Comparison of ENCODE assay signal across 8 cellular contexts in genomic region chr19:42450314-42450934, GRCh38. TPM values are rescaled to one million over a fixed set of nuclear protein-coding genes. Genes with fewer than 3 reads are reported as not detected.
A peak's percentile ranks its signal among the peaks of the same experiment; 100 is the strongest.
DNase-seq lines count a peak whose midpoint lies in the region; ATAC-seq and TF ChIP-seq lines count a peak whose summit lies in the region.

No MANE protein-coding gene starts in this region.

- H3K36me3 Mint-ChIP-seq in activated naive CD8-positive, alpha-beta T cell treated with anti-CD3 and anti-CD28 coated beads, Interleukin-2, amount 10 ng/mL, durations not matched to agents 7 days and 5 days = no peaks in the 10 kb centered on the region

- H3K27me3 ChIP-seq in prostate gland (replicated peaks; ENCODE audit: insufficient read depth) = no peaks in the 10 kb centered on the region
- no peaks in the 10 kb centered on the region for H3K27me3 ChIP-seq in uterus

- H3K27ac Mint-ChIP-seq in activated naive CD8-positive, alpha-beta T cell treated with anti-CD3 and anti-CD28 coated beads, Interleukin-2, amount 10 ng/mL, durations not matched to agents 7 days and 5 days = no peak overlapping the region

- POLR2A ChIA-PET in activated naive CD8-positive, alpha-beta T cell treated with anti-CD3 and anti-CD28 coated beads, Interleukin-2, amount 10 ng/mL, durations not matched to agents 7 days and 5 days (lab: Charles Lee) = interaction anchor here (0.9 to 2.5 kb wide), 7 partner anchors 10 to 81 kb away, joined by 3 to 34 read pairs (median 4); partner anchors contain the start of gene CEACAM1

- H3K36me3 ChIP-seq in prostate gland = no peaks in the 10 kb centered on the region
- H3K36me3 ChIP-seq in uterus = no peaks in the 10 kb centered on the region

- TF ChIP-seq POLR2A in NB4 (IDR thresholded peaks at IDR 0.05; ENCODE audit: extremely low read depth, insufficient read length) = no peak
- TF ChIP-seq POLR2A in prostate gland (IDR thresholded peaks at IDR 0.05) = peak; percentile 13
- no peak for TF ChIP-seq POLR2A in uterus (IDR thresholded peaks at IDR 0.05)

- no peaks in the 10 kb centered on the region for H3K9me3 Mint-ChIP-seq in activated naive CD8-positive, alpha-beta T cell treated with anti-CD3 and anti-CD28 coated beads, Interleukin-2, amount 10 ng/mL, durations not matched to agents 7 days and 5 days

- WGBS in prostate gland = 2% methylated on average over 3 of the region's 3 CpGs

- H3K4me1 Mint-ChIP-seq in activated naive CD8-positive, alpha-beta T cell treated with anti-CD3 and anti-CD28 coated beads, Interleukin-2, amount 10 ng/mL, durations not matched to agents 7 days and 5 days = peaks cover 39% of the 10 kb centered on the region

- ATAC-seq in GM21825 (IDR thresholded peaks at IDR 0.05; ENCODE audit: unreplicated experiment) (peak; percentile 75), Right ventricle myocardium superior (ENCODE audit: poor library complexity) (peak; percentile 89)
- peak; percentile 98 for ATAC-seq in activated naive CD8-positive, alpha-beta T cell treated with anti-CD3 and anti-CD28 coated beads, Interleukin-2, amount 10 ng/mL, durations not matched to agents 7 days and 5 days (ENCODE audit: low read depth)

- no peak overlapping the region for H3K4me3 Mint-ChIP-seq in activated naive CD8-positive, alpha-beta T cell treated with anti-CD3 and anti-CD28 coated beads, Interleukin-2, amount 10 ng/mL, durations not matched to agents 7 days and 5 days

- H3K4me1 ChIP-seq in prostate gland (replicated peaks) (no peaks in the 10 kb centered on the region), uterus (no peaks in the 10 kb centered on the region)

- H3K9me3 ChIP-seq in prostate gland (no peaks in the 10 kb centered on the region), uterus (no peaks in the 10 kb centered on the region)

- TF ChIP-seq CTCF in NB4 (IDR thresholded peaks at IDR 0.05; ENCODE audit: low read depth, low read length) = peak; percentile 69
- peak; percentile 80 to 97 (median 94) for TF ChIP-seq CTCF in prostate gland (IDR thresholded peaks at IDR 0.05)
- TF ChIP-seq CTCF in uterus (IDR thresholded peaks at IDR 0.05) = peak; percentile 77 to 93 (median 85)

- intact Hi-C loops in Right ventricle myocardium superior (cut with DNase I) (loop anchor here (5.0 kb wide), 2 partner anchors 77 to 327 kb away; partner anchors contain the start of gene CEACAM1), prostate gland (cut with DNase I) (loop anchor here (1.0 kb wide), 1 partner anchor 79 kb away; no protein-coding TSS in a partner anchor), uterus (cut with DNase I; ENCODE audit: low total_unique reads) (no loop called here)

- H3K4me3 ChIP-seq in NB4 (ENCODE audit: low read depth, low read length) (no peak overlapping the region), prostate gland (no peak overlapping the region), uterus (no peak overlapping the region)

- H3K27me3 Mint-ChIP-seq in activated naive CD8-positive, alpha-beta T cell treated with anti-CD3 and anti-CD28 coated beads, Interleukin-2, amount 10 ng/mL, durations not matched to agents 7 days and 5 days = no peaks in the 10 kb centered on the region

- peak; percentile 89 for DNase-seq in DMS153 treated with DMSO at 0.1 percent for 48 hours (lab: John Stamatoyannopoulos, UW; ENCODE audit: unreplicated experiment)
- DNase-seq in NB4 (ENCODE audit: low read depth) = peak; percentile 82
- peak; percentile 54 for DNase-seq in SKM-1 treated with dmso at 0.1 percent for 144 hours (lab: John Stamatoyannopoulos, UW; ENCODE audit: unreplicated experiment)
- DNase-seq in activated naive CD8-positive, alpha-beta T cell treated with anti-CD3 and anti-CD28 coated beads, Interleukin-2, amount 10 ng/mL, durations not matched to agents 7 days and 5 days = peak; percentile 69
- peak; percentile 81 for DNase-seq in Right ventricle myocardium superior
- peak; percentile 95 for DNase-seq in prostate gland (ENCODE audit: low spot score)
- peak; percentile 64 to 84 for DNase-seq in uterus

- H3K27ac ChIP-seq in prostate gland = peak overlapping the region; percentile 58 to 71
- H3K27ac ChIP-seq in uterus = peak overlapping the region in 1 of 2 donors; percentile 54

RNA-seq across cellular contexts. Expression of gene CXCL17, which starts 7.7 kb away (rescaled TPM):
- not detected for total RNA-seq in activated naive CD8-positive, alpha-beta T cell treated with anti-CD3 and anti-CD28 coated beads, Interleukin-2, amount 10 ng/mL, durations not matched to agents 7 days and 5 days
- total RNA-seq in Right ventricle myocardium superior (not detected), prostate gland (1 to 10 TPM; 2.4 to 4.8 TPM), uterus (not detected)

RNA-seq across cellular contexts. Expression of gene LIPE, which starts 23.2 kb away (rescaled TPM):
- total RNA-seq in activated naive CD8-positive, alpha-beta T cell treated with anti-CD3 and anti-CD28 coated beads, Interleukin-2, amount 10 ng/mL, durations not matched to agents 7 days and 5 days = 10 to 100 TPM; 34.6 to 35.1 TPM
- total RNA-seq in Right ventricle myocardium superior (61.4 TPM), prostate gland (10 to 100 TPM; 10.2 to 24.8 TPM), uterus (10 to 100 TPM in 1 of 4 donors, 1 to 10 TPM in 1, not detected in 2; 9.5 to 26.0 TPM)
